Comparison of ENCODE assay signal across 1 cellular context in the genomic region with DNA sequence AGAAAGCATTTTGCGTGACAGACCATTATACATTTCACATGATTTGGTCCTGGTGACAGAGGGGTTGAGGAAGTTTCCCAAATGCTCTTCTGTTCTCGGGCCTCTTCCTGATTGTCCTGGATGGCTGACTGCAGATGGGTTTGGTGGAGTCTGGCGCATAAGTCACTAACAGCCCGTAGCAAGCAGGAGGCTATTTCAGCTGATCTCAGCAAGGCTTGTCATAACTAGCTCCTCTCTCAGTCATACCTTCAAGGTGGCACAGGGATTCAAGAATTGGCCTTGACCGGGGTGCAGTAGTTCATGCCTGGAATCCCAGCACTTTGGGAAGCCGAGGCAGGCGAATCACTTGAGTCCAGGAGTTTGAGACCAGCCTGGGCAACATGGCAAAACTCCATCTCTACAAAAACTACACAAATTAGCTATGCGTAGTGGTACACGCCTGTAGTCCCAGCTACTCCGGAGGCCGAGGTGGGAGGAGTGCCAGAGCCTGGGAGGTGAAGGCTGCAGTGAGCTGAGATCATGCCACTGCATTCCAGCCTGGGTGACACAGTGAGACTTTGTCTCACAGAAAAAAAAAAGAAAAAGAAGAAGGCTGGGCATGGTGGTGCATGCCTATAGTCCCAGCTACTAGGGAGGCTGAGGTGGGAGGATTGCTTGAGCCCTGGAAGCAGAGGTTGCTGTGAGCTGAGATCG.
A peak's percentile ranks its signal among the peaks of the same experiment; 100 is the strongest.
TF ChIP-seq lines count a peak whose summit lies in the region.

No MANE protein-coding gene starts in this region.

TF ChIP-seq in HepG2, 621 proteins besides CTCF, POLR2A, EP300 and RAD21:
- TF ChIP-seq, protein P1, sequence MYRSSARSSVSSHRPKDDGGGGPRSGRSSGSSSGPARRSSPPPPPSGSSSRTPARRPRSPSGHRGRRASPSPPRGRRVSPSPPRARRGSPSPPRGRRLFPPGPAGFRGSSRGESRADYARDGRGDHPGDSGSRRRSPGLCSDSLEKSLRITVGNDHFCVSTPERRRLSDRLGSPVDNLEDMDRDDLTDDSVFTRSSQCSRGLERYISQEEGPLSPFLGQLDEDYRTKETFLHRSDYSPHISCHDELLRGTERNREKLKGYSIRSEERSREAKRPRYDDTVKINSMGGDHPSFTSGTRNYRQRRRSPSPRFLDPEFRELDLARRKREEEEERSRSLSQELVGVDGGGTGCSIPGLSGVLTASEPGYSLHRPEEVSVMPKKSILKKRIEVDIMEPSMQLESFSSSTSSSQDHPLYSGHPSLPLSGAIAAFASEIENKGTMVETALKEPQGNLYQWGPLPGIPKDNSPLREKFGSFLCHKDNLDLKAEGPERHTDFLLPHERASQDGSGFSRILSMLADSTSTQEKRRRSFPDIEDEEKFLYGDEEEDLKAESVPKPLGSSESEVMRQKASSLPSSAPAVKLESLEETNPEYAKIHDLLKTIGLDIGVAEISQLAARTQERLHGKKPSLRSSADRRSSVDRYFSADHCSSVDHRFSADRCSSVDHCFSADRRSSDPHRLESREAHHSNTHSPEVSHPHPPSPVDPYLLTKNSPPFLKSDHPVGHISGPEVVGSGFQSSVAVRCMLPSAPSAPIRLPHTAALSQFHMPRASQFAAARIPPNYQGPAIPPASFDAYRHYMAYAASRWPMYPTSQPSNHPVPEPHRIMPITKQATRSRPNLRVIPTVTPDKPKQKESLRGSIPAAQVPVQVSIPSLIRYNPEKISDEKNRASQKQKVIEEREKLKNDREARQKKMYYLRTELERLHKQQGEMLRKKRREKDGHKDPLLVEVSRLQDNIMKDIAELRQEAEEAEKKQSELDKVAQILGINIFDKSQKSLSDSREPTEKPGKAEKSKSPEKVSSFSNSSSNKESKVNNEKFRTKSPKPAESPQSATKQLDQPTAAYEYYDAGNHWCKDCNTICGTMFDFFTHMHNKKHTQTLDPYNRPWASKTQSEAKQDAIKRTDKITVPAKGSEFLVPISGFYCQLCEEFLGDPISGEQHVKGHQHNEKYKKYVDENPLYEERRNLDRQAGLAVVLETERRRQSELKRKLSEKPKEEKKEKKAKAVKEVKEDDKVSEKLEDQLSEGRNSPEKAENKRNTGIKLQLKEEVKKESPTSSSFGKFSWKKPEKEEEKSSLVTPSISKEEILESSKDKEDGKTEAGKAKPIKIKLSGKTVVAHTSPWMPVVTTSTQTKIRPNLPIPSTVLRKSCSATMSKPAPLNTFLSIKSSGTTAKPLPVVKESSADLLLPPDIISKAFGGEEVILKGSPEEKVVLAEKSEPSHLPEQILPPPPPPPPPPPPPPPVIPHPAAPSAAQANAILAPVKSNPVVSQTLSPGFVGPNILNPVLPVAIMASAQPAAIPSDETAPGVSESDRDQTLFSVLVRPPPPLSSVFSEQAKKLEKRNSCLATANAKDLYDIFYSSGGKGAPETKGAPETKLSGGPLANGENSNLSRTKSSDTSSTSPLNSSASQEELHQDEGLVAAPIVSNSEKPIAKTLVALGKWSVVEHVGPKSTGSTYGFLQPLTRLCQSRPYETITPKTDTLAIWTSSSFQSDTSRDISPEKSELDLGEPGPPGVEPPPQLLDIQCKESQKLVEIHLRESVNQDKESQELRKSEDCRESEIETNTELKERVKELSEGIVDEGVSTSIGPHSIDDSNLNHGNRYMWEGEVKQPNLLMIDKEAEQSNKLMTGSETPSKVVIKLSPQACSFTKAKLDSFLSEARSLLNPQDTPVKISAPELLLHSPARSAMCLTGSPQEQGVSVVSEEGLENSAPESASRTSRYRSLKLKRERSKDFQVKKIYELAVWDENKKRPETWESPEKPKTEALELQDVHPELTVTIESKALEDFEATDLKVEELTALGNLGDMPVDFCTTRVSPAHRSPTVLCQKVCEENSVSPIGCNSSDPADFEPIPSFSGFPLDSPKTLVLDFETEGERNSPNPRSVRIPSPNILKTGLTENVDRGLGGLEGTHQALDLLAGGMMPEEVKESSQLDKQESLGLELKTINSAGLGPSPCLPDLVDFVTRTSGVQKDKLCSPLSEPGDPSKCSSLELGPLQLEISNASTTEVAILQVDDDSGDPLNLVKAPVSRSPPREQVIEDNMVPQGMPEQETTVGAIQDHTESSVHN (CRISPR knock-in tag; IDR thresholded peaks at IDR 0.05), result no peak
- no peak for TF ChIP-seq FOXP4 (CRISPR knock-in tag; IDR thresholded peaks at IDR 0.05)
- TF ChIP-seq, protein P2, sequence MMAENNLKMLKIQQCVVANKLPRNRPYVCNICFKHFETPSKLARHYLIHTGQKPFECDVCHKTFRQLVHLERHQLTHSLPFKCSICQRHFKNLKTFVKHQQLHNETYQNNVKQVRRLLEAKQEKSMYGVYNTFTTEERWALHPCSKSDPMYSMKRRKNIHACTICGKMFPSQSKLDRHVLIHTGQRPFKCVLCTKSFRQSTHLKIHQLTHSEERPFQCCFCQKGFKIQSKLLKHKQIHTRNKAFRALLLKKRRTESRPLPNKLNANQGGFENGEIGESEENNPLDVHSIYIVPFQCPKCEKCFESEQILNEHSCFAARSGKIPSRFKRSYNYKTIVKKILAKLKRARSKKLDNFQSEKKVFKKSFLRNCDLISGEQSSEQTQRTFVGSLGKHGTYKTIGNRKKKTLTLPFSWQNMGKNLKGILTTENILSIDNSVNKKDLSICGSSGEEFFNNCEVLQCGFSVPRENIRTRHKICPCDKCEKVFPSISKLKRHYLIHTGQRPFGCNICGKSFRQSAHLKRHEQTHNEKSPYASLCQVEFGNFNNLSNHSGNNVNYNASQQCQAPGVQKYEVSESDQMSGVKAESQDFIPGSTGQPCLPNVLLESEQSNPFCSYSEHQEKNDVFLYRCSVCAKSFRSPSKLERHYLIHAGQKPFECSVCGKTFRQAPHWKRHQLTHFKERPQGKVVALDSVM (CRISPR knock-in tag; IDR thresholded peaks at IDR 0.05), result peak; percentile 71; the same call in 1 of the 2 replicates
TF ChIP-seq in HepG2: peak in this region for 1.
